ENCODE assay signal across 12 cellular contexts in the genomic region with DNA sequence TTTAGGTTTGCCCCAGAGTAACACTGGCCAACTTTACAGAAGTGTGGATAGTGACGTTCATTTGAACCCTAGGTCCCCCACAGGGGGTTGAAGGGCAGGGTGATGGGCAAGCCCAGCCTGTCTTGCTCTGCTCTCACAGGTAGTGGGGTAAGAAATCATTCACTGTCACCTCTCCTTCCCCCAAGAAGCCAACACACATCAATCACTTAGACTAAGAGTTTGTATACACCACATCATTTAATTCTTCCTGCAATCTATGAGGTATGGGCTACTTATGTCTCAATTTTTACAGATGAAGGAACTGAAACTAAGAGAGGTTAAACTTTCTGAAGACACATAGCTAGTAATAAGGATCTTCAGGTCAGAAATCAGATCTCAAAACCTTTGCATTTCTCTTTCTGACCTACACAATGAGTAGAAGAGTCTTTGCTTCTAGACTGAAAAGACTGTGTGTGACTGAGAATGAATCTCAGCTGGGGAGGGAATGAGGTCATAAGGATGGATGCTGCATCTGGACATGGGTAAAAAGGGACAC.
A peak's percentile ranks its signal among the peaks of the same experiment; 100 is the strongest.
DNase-seq lines count a peak whose midpoint lies in the region; ATAC-seq and TF ChIP-seq lines count a peak whose summit lies in the region.
"Had no signal": no experiment of that assay in that cellular context is flagged by ENCODE, and none has a peak within 500 bp of the region (broad histone marks: within the 10 kb centered on the region; RNA-seq: fewer than 3 reads in every experiment).

No MANE protein-coding gene starts in this region.

- H3K9me3 ChIP-seq in neural progenitor cell (ENCODE audit: low read depth): no peaks in the 10 kb centered on the region
- H3K9me3 ChIP-seq: heart right ventricle, neutrophil had no signal

- peaks cover 17% of the 10 kb centered on the region for H3K4me1 Mint-ChIP-seq in neural progenitor cell

- TF ChIP-seq POLR2A in lower leg skin (IDR thresholded peaks at IDR 0.05): no peak

- 42 to 64% methylated on average over 1 of the region's 1 CpG for WGBS in lower leg skin, 2 donors

- in situ Hi-C loops in brain microvascular endothelial cell (cut with HindIII; ENCODE audit: low pct_ligation_motif_present, low sequenced_read_pairs): no loop called here

- no peak overlapping the region for H3K4me3 Mint-ChIP-seq in neural progenitor cell
- H3K4me3 Mint-ChIP-seq: brain had no signal

- H3K36me3 Mint-ChIP-seq in neural progenitor cell: no peaks in the 10 kb centered on the region
- H3K36me3 Mint-ChIP-seq: brain had no signal

- H3K79me2 ChIP-seq in neural progenitor cell (ENCODE audit: low read depth): peaks cover 7% of the 10 kb centered on the region

- peak overlapping the region; percentile 34 for H3K27ac Mint-ChIP-seq in neural progenitor cell

- peak; percentile 86 for ATAC-seq in GM18868 (IDR thresholded peaks at IDR 0.05; ENCODE audit: unreplicated experiment)
- peak; percentile 86 for ATAC-seq in GM21723 (IDR thresholded peaks at IDR 0.05; ENCODE audit: unreplicated experiment)
- ATAC-seq in HG03457 (IDR thresholded peaks at IDR 0.05; ENCODE audit: unreplicated experiment): peak; percentile 77
- ATAC-seq: heart right ventricle had no signal

- H3K36me3 ChIP-seq in neural progenitor cell (no peaks in the 10 kb centered on the region), brain microvascular endothelial cell (replicated peaks) (no peaks in the 10 kb centered on the region)
- H3K36me3 ChIP-seq: heart right ventricle, neutrophil, WERI-Rb-1 had no signal

- TF ChIP-seq CTCF in neural progenitor cell (IDR thresholded peaks at IDR 0.05) (no peak), lower leg skin (IDR thresholded peaks at IDR 0.05) (no peak), brain microvascular endothelial cell (IDR thresholded peaks at IDR 0.05; ENCODE audit: low read depth, low read length, missing control alignments) (no peak)

- H3K4me3 ChIP-seq in neural progenitor cell: no peak overlapping the region
- no peak overlapping the region for H3K4me3 ChIP-seq in lower leg skin (ENCODE audit: low read depth, poor library complexity, severe bottlenecking)
- no peak overlapping the region for H3K4me3 ChIP-seq in brain microvascular endothelial cell (ENCODE audit: low read depth, low read length)
- H3K4me3 ChIP-seq: heart right ventricle had no signal

- no peaks in the 10 kb centered on the region for H3K27me3 Mint-ChIP-seq in neural progenitor cell (ENCODE audit: insufficient read depth, low read depth)
- H3K27me3 Mint-ChIP-seq: brain had no signal

- no peak overlapping the region for H3K4me2 ChIP-seq in neural progenitor cell

- H3F3A ChIP-seq in neural progenitor cell (ENCODE audit: low read depth): no peaks in the 10 kb centered on the region

- H3K27ac ChIP-seq in neural progenitor cell (no peak overlapping the region), brain microvascular endothelial cell (no peak overlapping the region)
- H3K27ac ChIP-seq: heart right ventricle, neutrophil, WERI-Rb-1 had no signal

- H3K27me3 ChIP-seq in neural progenitor cell: no peaks in the 10 kb centered on the region
- no peaks in the 10 kb centered on the region for H3K27me3 ChIP-seq in brain microvascular endothelial cell (replicated peaks)
- H3K27me3 ChIP-seq: neutrophil had no signal

- no peak overlapping the region for H2AFZ ChIP-seq in neural progenitor cell (replicated peaks)

- no peak overlapping the region for H3K9ac ChIP-seq in neural progenitor cell

- no peak for DNase-seq in neural progenitor cell (ENCODE audit: low spot score)
- DNase-seq in lower leg skin (ENCODE audit: low spot score in 2 of 2): no peak
- no peak for DNase-seq in foreskin melanocyte
- DNase-seq in brain microvascular endothelial cell: no peak
- DNase-seq in activated CD4-positive, alpha-beta T cell treated with anti-CD3 and anti-CD28 coated beads for 1 hour: no peak
- DNase-seq: heart right ventricle had no signal

- no peaks in the 10 kb centered on the region for H3K9me3 Mint-ChIP-seq in neural progenitor cell
- H3K9me3 Mint-ChIP-seq: brain had no signal

- peaks cover 5% of the 10 kb centered on the region for H4K20me1 ChIP-seq in neural progenitor cell (ENCODE audit: low read depth)

- peaks cover 17% of the 10 kb centered on the region for H3K4me1 ChIP-seq in neural progenitor cell
- H3K4me1 ChIP-seq: heart right ventricle had no signal

- intact Hi-C loops in lower leg skin (cut with DNase I; ENCODE audit: low total_unique reads): no loop called here
